Comparison of ENCODE assay signal across 1 cellular context in the genomic region with DNA sequence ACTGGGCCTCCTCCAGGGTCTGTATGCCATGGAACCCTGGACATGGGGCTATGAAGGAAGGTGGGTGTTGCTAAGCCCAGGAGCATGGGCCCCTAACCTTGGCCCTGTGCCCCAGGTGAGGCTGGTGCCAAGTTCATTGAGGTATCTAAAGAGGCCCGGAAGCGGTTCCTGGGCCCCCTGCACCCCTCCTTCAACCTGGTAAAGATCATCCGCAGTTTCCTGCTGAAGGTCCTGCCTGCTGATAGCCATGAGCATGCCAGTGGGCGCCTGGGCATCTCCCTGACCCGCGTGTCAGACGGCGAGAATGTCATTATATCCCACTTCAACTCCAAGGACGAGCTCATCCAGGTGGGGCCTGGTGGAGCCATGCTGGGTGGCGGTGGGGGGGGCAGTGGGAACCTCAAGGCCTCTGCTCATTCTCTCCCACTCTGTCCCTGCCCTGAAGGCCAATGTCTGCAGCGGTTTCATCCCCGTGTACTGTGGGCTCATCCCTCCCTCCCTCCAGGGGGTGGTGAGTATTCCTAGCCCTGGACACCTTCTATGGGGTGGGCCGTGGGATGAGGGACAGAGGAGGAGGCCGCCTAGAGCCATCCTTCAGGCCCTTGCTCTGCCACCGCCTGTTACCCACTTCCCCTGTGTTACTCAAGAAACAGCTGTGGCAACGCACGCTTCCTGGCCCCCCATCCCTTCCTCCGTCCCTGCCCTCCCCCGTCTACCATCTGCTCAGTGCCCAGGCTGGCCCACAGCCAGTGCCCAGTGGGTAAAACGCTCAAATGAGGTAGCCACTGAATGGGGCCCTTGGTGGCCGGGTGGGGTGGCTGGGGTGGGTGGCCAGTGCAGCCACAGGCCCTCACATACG.
TF ChIP-seq lines count a peak whose summit lies in the region.

No MANE protein-coding gene starts in this region.

TF ChIP-seq in IMR-90, 13 proteins besides CTCF, POLR2A, EP300 and RAD21:
- TF ChIP-seq FOS (IDR thresholded peaks at IDR 0.05; ENCODE audit: low read depth, low read length): no peak
- no peak for TF ChIP-seq BHLHE40 (IDR thresholded peaks at IDR 0.05; ENCODE audit: low read depth, low read length)
- TF ChIP-seq, protein P1, sequence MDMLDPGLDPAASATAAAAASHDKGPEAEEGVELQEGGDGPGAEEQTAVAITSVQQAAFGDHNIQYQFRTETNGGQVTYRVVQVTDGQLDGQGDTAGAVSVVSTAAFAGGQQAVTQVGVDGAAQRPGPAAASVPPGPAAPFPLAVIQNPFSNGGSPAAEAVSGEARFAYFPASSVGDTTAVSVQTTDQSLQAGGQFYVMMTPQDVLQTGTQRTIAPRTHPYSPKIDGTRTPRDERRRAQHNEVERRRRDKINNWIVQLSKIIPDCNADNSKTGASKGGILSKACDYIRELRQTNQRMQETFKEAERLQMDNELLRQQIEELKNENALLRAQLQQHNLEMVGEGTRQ (IDR thresholded peaks at IDR 0.05; ENCODE audit: low read depth, low read length): no peak
- TF ChIP-seq RCOR1 (IDR thresholded peaks at IDR 0.05; ENCODE audit: insufficient replicate concordance, low read length): no peak
- TF ChIP-seq RFX5 (IDR thresholded peaks at IDR 0.05; ENCODE audit: low read depth, low read length): no peak
